Comparison of ENCODE assay signal across 20 cellular contexts in genomic region chr9:14535161-14535930, GRCh38.
DNase-seq lines count a peak whose midpoint lies in the region; ATAC-seq and TF ChIP-seq lines count a peak whose summit lies in the region.
"Had no signal": no experiment of that assay in that cellular context is flagged by ENCODE, and none has a peak within 500 bp of the region (broad histone marks: within the 10 kb centered on the region; RNA-seq: fewer than 3 reads in every experiment).

No MANE protein-coding gene starts in this region.

- no peak overlapping the region for H3K18ac ChIP-seq in trophoblast cell (ENCODE audit: low read length)

- H3K23ac ChIP-seq in trophoblast cell (ENCODE audit: low read length) = no peak overlapping the region

- H3K9me3 ChIP-seq in trophoblast cell (ENCODE audit: insufficient read depth, low read depth, low read length) = no peaks in the 10 kb centered on the region
- H3K9me3 ChIP-seq: body of pancreas, SK-N-SH had no signal

- no peak overlapping the region for H3K4me3 ChIP-seq in trophoblast cell (ENCODE audit: low read depth, low read length)
- H3K4me3 ChIP-seq: body of pancreas had no signal

- no peak overlapping the region for H2BK5ac ChIP-seq in trophoblast cell (ENCODE audit: low read depth, low read length, poor library complexity)

- H3K4me1 ChIP-seq in trophoblast cell (ENCODE audit: control insufficient read depth in 1 of 2, insufficient read depth in 2 of 2, low read length in 2 of 2) = peaks cover 15 to 25% of the 10 kb centered on the region in 2 experiments
- H3K4me1 ChIP-seq: body of pancreas had no signal

- H4K91ac ChIP-seq in trophoblast cell (ENCODE audit: low read depth, low read length) = no peak overlapping the region

- DNase-seq in NCI-H1930 (lab: John Stamatoyannopoulos, UW) (peak; percentile 36 to 70), Right ventricle myocardium superior (peak; percentile 72), trophoblast cell (no peak), cerebellar nuclear complex (lab: John Stamatoyannopoulos, UW) (no peak), dermis blood vessel endothelial cell (no peak)
- DNase-seq: activated CD4-positive, alpha-beta T cell treated with anti-CD3 and anti-CD28 coated beads, Interleukin-2, amount 50 U/mL, for 4 hours; activated CD8-positive, alpha-beta memory T cell treated with anti-CD3 and anti-CD28 coated beads, Interleukin-2, amount 50 U/mL, for 4 hours; body of pancreas; HCEC 1CT; head of caudate nucleus; midbrain; NCI-H1048; NCI-H2029 treated with DMSO at 0.1 percent for 48 hours; SK-N-SH had no signal

- no peak overlapping the region for H3K14ac ChIP-seq in trophoblast cell (ENCODE audit: low read length)

- H3K4ac ChIP-seq in trophoblast cell (ENCODE audit: low read depth, low read length) = no peak overlapping the region

- no peaks in the 10 kb centered on the region for H3K79me2 ChIP-seq in trophoblast cell (ENCODE audit: control insufficient read depth, insufficient read depth, low read length, poor library complexity)

- no peak overlapping the region for H4K12ac ChIP-seq in trophoblast cell (ENCODE audit: low read depth, low read length)

- intact Hi-C loops in Right ventricle myocardium superior (cut with DNase I) = no loop called here

- H2BK12ac ChIP-seq in trophoblast cell (ENCODE audit: low read length) = peak overlapping the region; percentile 42

- peaks cover 7% of the 10 kb centered on the region for H3K79me1 ChIP-seq in trophoblast cell (ENCODE audit: low read length)

- H2BK120ac ChIP-seq in trophoblast cell (ENCODE audit: insufficient read depth, low read length, poor library complexity) = no peak overlapping the region

- no peak overlapping the region for H4K8ac ChIP-seq in trophoblast cell (ENCODE audit: low read depth, low read length)

- no peak overlapping the region for H2AFZ ChIP-seq in trophoblast cell (ENCODE audit: insufficient read depth, low read length, poor library complexity)

- WGBS in trophoblast cell (ENCODE audit: extremely low coverage, insufficient coverage, insufficient read length) = no CpG with 5 or more reads among the region's 12 CpGs

- ATAC-seq in GM19351 (IDR thresholded peaks at IDR 0.05; ENCODE audit: unreplicated experiment) = peak; percentile 79
- ATAC-seq in Right ventricle myocardium superior (ENCODE audit: poor library complexity) = peak; percentile 92
- no peak for ATAC-seq in GM19467 (IDR thresholded peaks at IDR 0.05; ENCODE audit: unreplicated experiment)
- no peak for ATAC-seq in SK-N-SH treated with all-trans-retinoic acid at 6 μM for 48 hours
- ATAC-seq: activated T-helper 17 cell treated with anti-CD3 and anti-CD28 coated beads, Interleukin-2, amount 50 U/mL, for 72 hours; body of pancreas; natural killer cell treated with Interleukin-12 subunit alpha and Interleukin-12 subunit beta and Interleukin-15 and Interleukin-18, amount 100 ng/mL, for 72 hours had no signal

- H3K36me3 ChIP-seq in trophoblast cell (ENCODE audit: control insufficient read depth in 1 of 2, insufficient read depth in 2 of 2, low read length in 2 of 2) = no peaks in the 10 kb centered on the region

- no peaks in the 10 kb centered on the region for H3K27me3 ChIP-seq in trophoblast cell (ENCODE audit: insufficient read depth, low read length)
- H3K27me3 ChIP-seq: body of pancreas had no signal

- H3K9ac ChIP-seq in trophoblast cell (ENCODE audit: low read length) = no peak overlapping the region
- H3K9ac ChIP-seq: SK-N-SH had no signal

- no peak overlapping the region for H2AK5ac ChIP-seq in trophoblast cell (ENCODE audit: low read length)

- H3K27ac ChIP-seq in trophoblast cell (ENCODE audit: low read depth, low read length) = no peak overlapping the region
- H3K27ac ChIP-seq: body of pancreas, C4-2B had no signal

- H3K4me2 ChIP-seq in trophoblast cell (ENCODE audit: low read length) = no peak overlapping the region
- H3K4me2 ChIP-seq: SK-N-SH had no signal

TF ChIP-seq in SK-N-SH treated with all-trans-retinoic acid at 6 μM for 48 hours, 23 proteins besides CTCF, POLR2A, EP300 and RAD21 (continues in another document):
- TF ChIP-seq PPARA (CRISPR knock-in tag; IDR thresholded peaks at IDR 0.05; ENCODE audit: borderline replicate concordance) = no peak
- TF ChIP-seq RARB (CRISPR knock-in tag; IDR thresholded peaks at IDR 0.05) = no peak
- TF ChIP-seq ZFP3 (CRISPR knock-in tag; IDR thresholded peaks at IDR 0.05) = no peak
- no peak for TF ChIP-seq CREB5 (CRISPR knock-in tag; IDR thresholded peaks at IDR 0.05; ENCODE audit: low read depth)
- TF ChIP-seq GLIS3 (CRISPR knock-in tag; IDR thresholded peaks at IDR 0.05) = no peak
- TF ChIP-seq ZNF8 (CRISPR knock-in tag; IDR thresholded peaks at IDR 0.05) = no peak
- TF ChIP-seq ZNF70 (CRISPR knock-in tag; IDR thresholded peaks at IDR 0.05) = no peak
- TF ChIP-seq CSRNP3 (CRISPR knock-in tag; IDR thresholded peaks at IDR 0.05) = no peak
- no peak for TF ChIP-seq ESRRG (CRISPR knock-in tag; IDR thresholded peaks at IDR 0.05)
- TF ChIP-seq ZC3H10 (CRISPR knock-in tag; IDR thresholded peaks at IDR 0.05) = no peak
- TF ChIP-seq OSR1 (CRISPR knock-in tag; IDR thresholded peaks at IDR 0.05) = no peak
- no peak for TF ChIP-seq TOX (CRISPR knock-in tag; IDR thresholded peaks at IDR 0.05; ENCODE audit: borderline replicate concordance)
- TF ChIP-seq TSHZ2 (CRISPR knock-in tag; IDR thresholded peaks at IDR 0.05) = no peak
- TF ChIP-seq ISL1 (CRISPR knock-in tag; IDR thresholded peaks at IDR 0.05) = no peak
- no peak for TF ChIP-seq CSDC2 (CRISPR knock-in tag; IDR thresholded peaks at IDR 0.05)
- TF ChIP-seq ARNTL (CRISPR knock-in tag; IDR thresholded peaks at IDR 0.05; ENCODE audit: borderline replicate concordance, low read depth) = no peak
- no peak for TF ChIP-seq SNAI2 (CRISPR knock-in tag; IDR thresholded peaks at IDR 0.05)
- no peak for TF ChIP-seq BACH2 (CRISPR knock-in tag; IDR thresholded peaks at IDR 0.05; ENCODE audit: borderline replicate concordance)
- TF ChIP-seq PATZ1 (CRISPR knock-in tag; IDR thresholded peaks at IDR 0.05; ENCODE audit: borderline replicate concordance) = no peak

Comparison
In these comparisons a context has a peak if more than half of its experiments do, and no peak if none do; other contexts are left out.
1. ATAC-seq: peak in GM19351 (single experiment) and Right ventricle myocardium superior (single experiment); none in GM19467 (single experiment) and SK-N-SH treated with all-trans-retinoic acid at 6 μM for 48 hours (single experiment).
2. DNase-seq: peak in NCI-H1930 (2 of 2) and Right ventricle myocardium superior (single experiment); none in trophoblast cell (0 of 2), cerebellar nuclear complex (0 of 2) and dermis blood vessel endothelial cell (single experiment).